31 cellular contexts compared by ENCODE assay signal in genomic region chr11:46475041-46475925, GRCh38.
DNase-seq lines count a peak whose midpoint lies in the region; FAIRE-seq and TF ChIP-seq lines count a peak whose summit lies in the region.
"Had no signal": no experiment of that assay in that cellular context is flagged by ENCODE, and none has a peak within 500 bp of the region (broad histone marks: within the 10 kb centered on the region; RNA-seq: fewer than 3 reads in every experiment).

No MANE protein-coding gene starts in this region.

- no peak overlapping the region for H3K14ac ChIP-seq in trophoblast cell (ENCODE audit: low read length)

- no peak overlapping the region for H4K91ac ChIP-seq in trophoblast cell (ENCODE audit: low read depth, low read length)

- DNase-seq in activated naive CD4-positive, alpha-beta T cell treated with Interleukin-2 at 50 U/mL for 16 hours, result no peak
- no peak for DNase-seq in H54 (ENCODE audit: insufficient read length, low spot score)
- no peak for DNase-seq in activated CD4-positive, alpha-beta memory T cell treated with anti-CD3 and anti-CD28 coated beads for 36 hours
- peak; percentile 47 to 69 for DNase-seq in trophoblast cell
- no peak for DNase-seq in LoVo (ENCODE audit: low spot score)
- no peak for DNase-seq in GM10248 (ENCODE audit: extremely low spot score)
- DNase-seq: ACHN; activated CD4-positive, CD25-positive, alpha-beta regulatory T cell treated with anti-CD3 and anti-CD28 coated beads, Interleukin-2, amount 50 U/mL, for 72 hours; activated naive CD4-positive, alpha-beta T cell treated with anti-CD3 and anti-CD28 coated beads, Interleukin-2, amount 10 ng/mL, durations not matched to agents 7 days and 5 days; activated T-cell treated with anti-CD3 and anti-CD28 coated beads, Interleukin-2, amount 50 U/mL, for 4 hours; amygdala; brain microvascular endothelial cell; CD8-positive, alpha-beta memory T cell; DMS 273 treated with DMSO at 0.1 percent for 48 hours; dorsolateral prefrontal cortex; esophagus squamous epithelium; heart right ventricle; Kasumi-1; midbrain; naive B cell; NCI-H2171; NCI-H510A treated with DMSO at 0.1 percent for 48 hours; right cardiac atrium; stimulated activated CD4-positive, alpha-beta T cell treated with anti-CD3 and anti-CD28 coated beads, Interleukin-1b, Interleukin-23, amount 100 ng/mL, for 48 hours; testis had no signal

- WGBS in trophoblast cell (ENCODE audit: extremely low coverage, insufficient coverage, insufficient read length), result no CpG with 5 or more reads among the region's 7 CpGs

- no peak overlapping the region for H2AK5ac ChIP-seq in trophoblast cell (ENCODE audit: low read length)

- H2BK120ac ChIP-seq in trophoblast cell (ENCODE audit: insufficient read depth, low read length, poor library complexity), result no peak overlapping the region

- no peak overlapping the region for H3K27ac ChIP-seq in trophoblast cell (ENCODE audit: low read depth, low read length)
- H3K27ac ChIP-seq: brain microvascular endothelial cell, dorsolateral prefrontal cortex, esophagus squamous epithelium, heart right ventricle, testis had no signal

- no peak overlapping the region for H3K4me3 Mint-ChIP-seq in activated naive CD4-positive, alpha-beta T cell treated with anti-CD3 and anti-CD28 coated beads, Interleukin-2, amount 50 U/mL, for 24 hours
- no peak overlapping the region for H3K4me3 Mint-ChIP-seq in activated CD4-positive, alpha-beta memory T cell treated with anti-CD3 and anti-CD28 coated beads for 36 hours
- H3K4me3 Mint-ChIP-seq: activated naive CD4-positive, alpha-beta T cell treated with anti-CD3 and anti-CD28 coated beads, Interleukin-2, amount 10 ng/mL, durations not matched to agents 7 days and 5 days; activated T-cell treated with anti-CD3 and anti-CD28 coated beads, Interleukin-2, amount 50 U/mL, for 4 hours; B cell; stimulated activated naive CD8-positive, alpha-beta T cell treated with anti-CD3 and anti-CD28 coated beads, Interleukin-15, Interleukin-2, amounts not matched to agents 100 ng/mL and 50 ng/mL, for 24 hours had no signal

- CTCF ChIA-PET in activated CD4-positive, alpha-beta memory T cell treated with anti-CD3 and anti-CD28 coated beads for 36 hours (lab: Charles Lee), result interaction anchor here (2.2 to 3.5 kb wide), 2 partner anchors 15 to 54 kb away, joined by 12 to 22 read pairs; no protein-coding TSS in a partner anchor
- CTCF ChIA-PET in GM10248 (lab: Yijun Ruan, JAX), result interaction anchor here (1.5 to 7.2 kb wide), 3 partner anchors 14 to 54 kb away, joined by 3 to 57 read pairs (median 9); no protein-coding TSS in a partner anchor

- H3K27me3 ChIP-seq in trophoblast cell (ENCODE audit: insufficient read depth, low read length), result no peaks in the 10 kb centered on the region
- H3K27me3 ChIP-seq: brain microvascular endothelial cell, dorsolateral prefrontal cortex, esophagus squamous epithelium, heart right ventricle, testis had no signal

- no peak overlapping the region for H3K4ac ChIP-seq in trophoblast cell (ENCODE audit: low read depth, low read length)

- H3K4me1 Mint-ChIP-seq in activated naive CD4-positive, alpha-beta T cell treated with anti-CD3 and anti-CD28 coated beads, Interleukin-2, amount 50 U/mL, for 24 hours, result peaks cover 47% of the 10 kb centered on the region
- peaks cover 43% of the 10 kb centered on the region for H3K4me1 Mint-ChIP-seq in activated CD4-positive, alpha-beta memory T cell treated with anti-CD3 and anti-CD28 coated beads for 36 hours (ENCODE audit: low read depth)

- H3K18ac ChIP-seq in trophoblast cell (ENCODE audit: low read length), result no peak overlapping the region

- no peaks in the 10 kb centered on the region for H3K79me1 ChIP-seq in trophoblast cell (ENCODE audit: low read length)

- intact Hi-C loops in activated CD4-positive, alpha-beta memory T cell treated with anti-CD3 and anti-CD28 coated beads for 36 hours (cut with micrococcal nuclease), result no loop called here

- H3K9ac ChIP-seq in trophoblast cell (ENCODE audit: low read length), result no peak overlapping the region

- no peak for TF ChIP-seq POLR2A in H54 (IDR thresholded peaks at IDR 0.05; ENCODE audit: low read depth, low read length)

- no peaks in the 10 kb centered on the region for H3K79me2 ChIP-seq in trophoblast cell (ENCODE audit: control insufficient read depth, insufficient read depth, low read length, poor library complexity)

- no peaks in the 10 kb centered on the region for H3K27me3 Mint-ChIP-seq in activated naive CD4-positive, alpha-beta T cell treated with anti-CD3 and anti-CD28 coated beads, Interleukin-2, amount 50 U/mL, for 24 hours
- no peaks in the 10 kb centered on the region for H3K27me3 Mint-ChIP-seq in activated CD4-positive, alpha-beta memory T cell treated with anti-CD3 and anti-CD28 coated beads for 36 hours
- H3K27me3 Mint-ChIP-seq: activated naive CD4-positive, alpha-beta T cell treated with anti-CD3 and anti-CD28 coated beads, Interleukin-2, amount 10 ng/mL, durations not matched to agents 7 days and 5 days; B cell; CD8-positive, alpha-beta memory T cell; naive B cell; stimulated activated naive CD8-positive, alpha-beta T cell treated with anti-CD3 and anti-CD28 coated beads, Interleukin-15, Interleukin-2, amounts not matched to agents 100 ng/mL and 50 ng/mL, for 24 hours had no signal

- H3K36me3 Mint-ChIP-seq in activated naive CD4-positive, alpha-beta T cell treated with anti-CD3 and anti-CD28 coated beads, Interleukin-2, amount 50 U/mL, for 24 hours, result peaks cover 1% of the 10 kb centered on the region
- H3K36me3 Mint-ChIP-seq in activated CD4-positive, alpha-beta memory T cell treated with anti-CD3 and anti-CD28 coated beads for 36 hours, result no peaks in the 10 kb centered on the region

- no peaks in the 10 kb centered on the region for H3K36me3 ChIP-seq in trophoblast cell (ENCODE audit: control insufficient read depth in 1 of 2, insufficient read depth in 2 of 2, low read length in 2 of 2)
- H3K36me3 ChIP-seq: brain microvascular endothelial cell, HAP-1 had no signal

- no peak for TF ChIP-seq CTCF in GM10248 (IDR thresholded peaks at IDR 0.05; ENCODE audit: control extremely low read depth, extremely low read depth, low read depth, missing control alignments)

- POLR2A ChIA-PET in activated CD4-positive, alpha-beta memory T cell treated with anti-CD3 and anti-CD28 coated beads for 36 hours (lab: Charles Lee), result no interaction called here
- POLR2A ChIA-PET in GM10248 (lab: Yijun Ruan, JAX), result interaction anchor here (0.8 kb wide), 1 partner anchor 83 kb away, joined by 3 read pairs; no protein-coding TSS in a partner anchor

- H2BK12ac ChIP-seq in trophoblast cell (ENCODE audit: low read length), result no peak overlapping the region

- no peak overlapping the region for H4K8ac ChIP-seq in trophoblast cell (ENCODE audit: low read depth, low read length)

- H3K9me3 Mint-ChIP-seq in activated naive CD4-positive, alpha-beta T cell treated with anti-CD3 and anti-CD28 coated beads, Interleukin-2, amount 50 U/mL, for 24 hours, result no peaks in the 10 kb centered on the region
- H3K9me3 Mint-ChIP-seq in activated CD4-positive, alpha-beta memory T cell treated with anti-CD3 and anti-CD28 coated beads for 36 hours, result no peaks in the 10 kb centered on the region
- H3K9me3 Mint-ChIP-seq: activated naive CD4-positive, alpha-beta T cell treated with anti-CD3 and anti-CD28 coated beads, Interleukin-2, amount 10 ng/mL, durations not matched to agents 7 days and 5 days; activated T-cell treated with anti-CD3 and anti-CD28 coated beads, Interleukin-2, amount 50 U/mL, for 4 hours; CD8-positive, alpha-beta memory T cell; naive B cell; stimulated activated naive CD8-positive, alpha-beta T cell treated with anti-CD3 and anti-CD28 coated beads, Interleukin-15, Interleukin-2, amounts not matched to agents 100 ng/mL and 50 ng/mL, for 24 hours had no signal

- H3K9me3 ChIP-seq in trophoblast cell (ENCODE audit: insufficient read depth, low read depth, low read length), result no peaks in the 10 kb centered on the region
- H3K9me3 ChIP-seq: esophagus squamous epithelium, HAP-1, heart right ventricle, testis had no signal

- H3K4me1 ChIP-seq in trophoblast cell (ENCODE audit: control insufficient read depth in 1 of 2, insufficient read depth in 2 of 2, low read length in 2 of 2), result no peaks in the 10 kb centered on the region
- H3K4me1 ChIP-seq: HAP-1 had no signal

- peak; percentile 27 for FAIRE-seq in H54 (lab: Jason Lieb, UNC)
- FAIRE-seq: endometrium, frontal cortex had no signal

- H2BK5ac ChIP-seq in trophoblast cell (ENCODE audit: low read depth, low read length, poor library complexity), result no peak overlapping the region

- H2AFZ ChIP-seq in trophoblast cell (ENCODE audit: insufficient read depth, low read length, poor library complexity), result no peak overlapping the region

- peak overlapping the region; percentile 21 for H3K27ac Mint-ChIP-seq in activated naive CD4-positive, alpha-beta T cell treated with anti-CD3 and anti-CD28 coated beads, Interleukin-2, amount 50 U/mL, for 24 hours
- H3K27ac Mint-ChIP-seq in activated CD4-positive, alpha-beta memory T cell treated with anti-CD3 and anti-CD28 coated beads for 36 hours, result peak overlapping the region; percentile 61
- H3K27ac Mint-ChIP-seq: B cell; stimulated activated naive CD8-positive, alpha-beta T cell treated with anti-CD3 and anti-CD28 coated beads, Interleukin-15, Interleukin-2, amounts not matched to agents 100 ng/mL and 50 ng/mL, for 24 hours had no signal

- no peak overlapping the region for H3K4me2 ChIP-seq in trophoblast cell (ENCODE audit: low read length)

- H3K23ac ChIP-seq in trophoblast cell (ENCODE audit: low read length), result no peak overlapping the region

- no peak overlapping the region for H4K12ac ChIP-seq in trophoblast cell (ENCODE audit: low read depth, low read length)

- no peak overlapping the region for H3K4me3 ChIP-seq in trophoblast cell (ENCODE audit: low read depth, low read length)
- H3K4me3 ChIP-seq: dorsolateral prefrontal cortex, esophagus squamous epithelium, HAP-1, heart right ventricle, testis had no signal

Comparison
In these comparisons a context has a peak if more than half of its experiments do, and no peak if none do; other contexts are left out.
1. DNase-seq: peak in trophoblast cell (2 of 2); none in activated naive CD4-positive, alpha-beta T cell treated with Interleukin-2 at 50 U/mL for 16 hours (single experiment), H54 (single experiment), activated CD4-positive, alpha-beta memory T cell treated with anti-CD3 and anti-CD28 coated beads for 36 hours (single experiment), LoVo (single experiment) and GM10248 (single experiment).